Comparison of ENCODE assay signal across 10 cellular contexts in the genomic region with DNA sequence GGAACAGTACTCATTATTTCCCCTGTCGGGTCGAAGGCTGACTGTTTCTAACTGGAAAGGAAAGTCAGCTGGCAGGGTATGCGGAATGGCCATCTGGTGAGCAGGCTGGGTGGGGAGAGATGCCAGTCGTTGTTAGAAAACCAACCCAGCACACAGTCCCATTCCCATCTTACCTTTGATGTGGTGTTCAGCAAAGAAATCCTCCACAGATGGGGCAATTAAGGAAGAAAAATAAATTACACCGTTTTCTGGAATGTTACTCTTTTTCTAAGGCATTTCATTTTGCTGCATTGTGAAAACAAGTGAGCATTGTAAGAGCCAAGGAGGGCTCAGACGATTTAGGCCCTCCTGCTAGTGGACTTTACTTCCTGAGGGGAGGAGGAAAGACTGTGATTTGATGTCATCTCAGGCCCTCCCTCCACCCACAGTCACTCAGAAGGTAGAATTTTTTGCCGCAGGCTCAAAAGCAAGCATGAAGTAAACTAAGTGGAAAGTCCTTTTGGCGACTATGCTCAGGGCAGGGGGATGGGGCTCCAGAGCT. TPM values are rescaled to one million over a fixed set of nuclear protein-coding genes. Genes with fewer than 3 reads are reported as not detected.
DNase-seq lines count a peak whose midpoint lies in the region; ATAC-seq, FAIRE-seq and TF ChIP-seq lines count a peak whose summit lies in the region.
"Had no signal": no experiment of that assay in that cellular context is flagged by ENCODE, and none has a peak within 500 bp of the region (broad histone marks: within the 10 kb centered on the region; RNA-seq: fewer than 3 reads in every experiment).

A gene (minus strand): TSS at position 335 of the 541 bp plus-strand sequence. CDS start 1,703 bp downstream, outside the sequence.

- peak within 1 kb of the TSS; percentile 75 for H3K27ac Mint-ChIP-seq in WTC11
- H3K27ac Mint-ChIP-seq in T-helper 2 cell treated with Interferon-gamma antibody and Interleukin-4, amounts not matched to agents 5 μg/mL and 100 μg/mL, for 36 hours: no peak within 1 kb of the TSS
- H3K27ac Mint-ChIP-seq: activated CD4-positive, alpha-beta memory T cell treated with anti-CD3 and anti-CD28 coated beads, Interleukin-2, amount 10 ng/mL, durations not matched to agents 7 days and 5 days had no signal

- H3K27me3 ChIP-seq in heart left ventricle (no peaks in the 10 kb centered on the region), rectal smooth muscle tissue (ENCODE audit: control insufficient read depth, insufficient read depth, low read length) (no peaks in the 10 kb centered on the region)

- H3K4me3 ChIP-seq in heart left ventricle: peak within 1 kb of the TSS in 10 of 12 donors; percentile 23 to 58 (median 44)
- H3K4me3 ChIP-seq in rectal smooth muscle tissue (ENCODE audit: low read length): peak within 1 kb of the TSS; percentile 2

- H3K4me1 Mint-ChIP-seq in WTC11: peaks cover 18% of the 10 kb centered on the region
- H3K4me1 Mint-ChIP-seq in T-helper 2 cell treated with Interferon-gamma antibody and Interleukin-4, amounts not matched to agents 5 μg/mL and 100 μg/mL, for 36 hours (ENCODE audit: low read depth): peaks cover 4% of the 10 kb centered on the region

- peaks cover 0 to 4% (median 0%) of the 10 kb centered on the region in 12 donors for H3K4me1 ChIP-seq in heart left ventricle
- H3K4me1 ChIP-seq in rectal smooth muscle tissue (ENCODE audit: control insufficient read depth, insufficient read depth, low read length): no peaks in the 10 kb centered on the region

- no peak within 1 kb of the TSS for H3K9ac ChIP-seq in rectal smooth muscle tissue (ENCODE audit: low read length)

- FAIRE-seq in GM12892 (lab: Jason Lieb, UNC): no peak
- FAIRE-seq: islet of Langerhans had no signal

- intact Hi-C loops in heart left ventricle (cut with DNase I): loop anchor here in 1 of 10 donors (5.0 kb wide), 1 partner anchor 38 kb away; no protein-coding TSS in a partner anchor

- peak within 1 kb of the TSS in 9 of 12 donors; percentile 2 to 69 (median 55) for H3K27ac ChIP-seq in heart left ventricle
- H3K27ac ChIP-seq in rectal smooth muscle tissue (ENCODE audit: low read depth, low read length): peak within 1 kb of the TSS; percentile 51

- no peaks in the 10 kb centered on the region for H3K9me3 ChIP-seq in heart left ventricle

- H3K36me3 ChIP-seq in heart left ventricle (peaks cover 0 to 34% (median 11%) of the 10 kb centered on the region in 9 donors), rectal smooth muscle tissue (ENCODE audit: control insufficient read depth, insufficient read depth, low read length) (no peaks in the 10 kb centered on the region)

- H3K36me3 Mint-ChIP-seq in WTC11: peaks cover 13% of the 10 kb centered on the region
- peaks cover 18% of the 10 kb centered on the region for H3K36me3 Mint-ChIP-seq in T-helper 2 cell treated with Interferon-gamma antibody and Interleukin-4, amounts not matched to agents 5 μg/mL and 100 μg/mL, for 36 hours (ENCODE audit: low read depth)

- CTCF ChIA-PET in WTC11 (lab: Charles Lee): interaction anchor here (0.7 to 1.8 kb wide), 7 partner anchors 22 to 194 kb away, joined by 3 to 6 read pairs (median 5); no protein-coding TSS in a partner anchor

- 46 to 52% (median 50%) methylated on average over 8 of the region's 8 CpGs for WGBS in heart left ventricle, 4 donors

- no peak for TF ChIP-seq CTCF in WTC11 (IDR thresholded peaks at IDR 0.05)
- TF ChIP-seq CTCF in heart left ventricle (IDR thresholded peaks at IDR 0.05): no peak

- H3K27me3 Mint-ChIP-seq in WTC11 (ENCODE audit: low read depth): no peaks in the 10 kb centered on the region
- H3K27me3 Mint-ChIP-seq in T-helper 2 cell treated with Interferon-gamma antibody and Interleukin-4, amounts not matched to agents 5 μg/mL and 100 μg/mL, for 36 hours (ENCODE audit: low read depth): no peaks in the 10 kb centered on the region
- H3K27me3 Mint-ChIP-seq: activated CD4-positive, alpha-beta memory T cell treated with anti-CD3 and anti-CD28 coated beads, Interleukin-2, amount 10 ng/mL, durations not matched to agents 7 days and 5 days had no signal

- DNase-seq in EL: peak; percentile 86
- DNase-seq in WTC11 (ENCODE audit: low spot score): no peak
- peak in 1 of 5 donors; percentile 17 for DNase-seq in heart left ventricle
- DNase-seq in T-helper 2 cell treated with Interferon-gamma antibody and Interleukin-4, amounts not matched to agents 5 μg/mL and 100 μg/mL, for 36 hours (ENCODE audit: low spot score): no peak
- DNase-seq in GM12892 (ENCODE audit: insufficient read length): no peak
- DNase-seq: activated CD4-positive, alpha-beta memory T cell treated with anti-CD3 and anti-CD28 coated beads, Interleukin-2, amount 10 ng/mL, durations not matched to agents 7 days and 5 days had no signal

- ATAC-seq in WTC11: peak; percentile 73
- peak; percentile 42 to 89 (median 84) for ATAC-seq in heart left ventricle
- no peak for ATAC-seq in HG02798 (IDR thresholded peaks at IDR 0.05; ENCODE audit: poor library complexity, unreplicated experiment)
- ATAC-seq in GM19023 (IDR thresholded peaks at IDR 0.05; ENCODE audit: unreplicated experiment): no peak

- POLR2A ChIA-PET in WTC11 (lab: Charles Lee): interaction anchor here (0.7 kb wide), 1 partner anchor 50 kb away, joined by 3 read pairs; no protein-coding TSS in a partner anchor

- 0 out of 2 replicates have a peak, but pooled peaks cover 5% of the 10 kb centered on the region for H3K9me3 Mint-ChIP-seq in WTC11
- no peaks in the 10 kb centered on the region for H3K9me3 Mint-ChIP-seq in T-helper 2 cell treated with Interferon-gamma antibody and Interleukin-4, amounts not matched to agents 5 μg/mL and 100 μg/mL, for 36 hours

- TF ChIP-seq POLR2A in heart left ventricle (IDR thresholded peaks at IDR 0.05) (no peak), GM12892 (IDR thresholded peaks at IDR 0.05; ENCODE audit: low read depth, low read length) (no peak)

- no peak within 1 kb of the TSS for H3K4me3 Mint-ChIP-seq in WTC11
- H3K4me3 Mint-ChIP-seq in T-helper 2 cell treated with Interferon-gamma antibody and Interleukin-4, amounts not matched to agents 5 μg/mL and 100 μg/mL, for 36 hours: no peak within 1 kb of the TSS
- H3K4me3 Mint-ChIP-seq: activated CD4-positive, alpha-beta memory T cell treated with anti-CD3 and anti-CD28 coated beads, Interleukin-2, amount 10 ng/mL, durations not matched to agents 7 days and 5 days had no signal

TF ChIP-seq in WTC11, 78 proteins besides CTCF, POLR2A, EP300 and RAD21:
- TF ChIP-seq ETV6 (CRISPR knock-in tag; IDR thresholded peaks at IDR 0.05): no peak
- no peak for TF ChIP-seq SMAD3 (CRISPR knock-in tag; IDR thresholded peaks at IDR 0.05; ENCODE audit: borderline replicate concordance)
- TF ChIP-seq TP53 (CRISPR knock-in tag; IDR thresholded peaks at IDR 0.05): no peak
- no peak for TF ChIP-seq ATF1 (CRISPR knock-in tag; IDR thresholded peaks at IDR 0.05)
TF ChIP-seq in WTC11: peak in this region for 0.

RNA-seq across cellular contexts. Expression of the gene that starts here (rescaled TPM):
- total RNA-seq in WTC11 (2021) (0.11 to 0.30 TPM (median 0.28 TPM) in 3 replicates), heart left ventricle (1 to 10 TPM; 1.6 to 4.8 (median 2.3) TPM)
- 1 to 10 TPM in 1 of 2 donors, under 1 TPM in 1; 1.00 to 1.9 TPM for polyA plus RNA-seq in heart left ventricle
- polyA plus RNA-seq in GM12892 (2012; ENCODE audit: missing spikeins): 2.0 TPM

Comparison
In these comparisons a context has a peak if more than half of its experiments do, and no peak if none do; other contexts are left out.
1. Peak in ATAC-seq in WTC11; RNA of the gene not detected or under 1 TPM.
2. ATAC-seq: peak in heart left ventricle (4 of 4); none in HG02798 (single experiment) and GM19023 (single experiment).